ENCODE assay signal across 28 cellular contexts in genomic region chr6:11672669-11673068, GRCh38.
"Had no signal": no experiment of that assay in that cellular context is flagged by ENCODE, and none has a peak within 500 bp of the region (broad histone marks: within the 10 kb centered on the region; RNA-seq: fewer than 3 reads in every experiment).

No MANE protein-coding gene starts in this region.

- H3K36me3 ChIP-seq: lower lobe of right lung, neural progenitor cell, pancreas, prostate gland, suprapubic skin, thoracic aorta, tibial artery, upper lobe of right lung had no signal

- H3K27me3 ChIP-seq: neural progenitor cell, pancreas, suprapubic skin, tibial artery, upper lobe of right lung had no signal

- H3K36me3 Mint-ChIP-seq: naive B cell; natural killer cell; neural progenitor cell; stimulated activated effector memory CD8-positive, alpha-beta T cell treated with anti-CD3 and anti-CD28 coated beads, Interleukin-12 subunit alpha, Interleukin-12 subunit beta, amount 100 ng/mL, for 72 hours had no signal

- H3K9me3 Mint-ChIP-seq: natural killer cell; stimulated activated naive CD8-positive, alpha-beta T cell treated with anti-CD3 and anti-CD28 coated beads, Interleukin-15, Interleukin-2, amounts not matched to agents 100 ng/mL and 50 ng/mL, for 24 hours had no signal

- DNase-seq: hippocampal formation; kidney glomerular epithelial cell; left cardiac atrium; lower lobe of right lung; mammary epithelial cell; mesendoderm; naive B cell; natural killer cell; nephron progenitor cell; pancreas; posterior cingulate gyrus; retina; right cardiac atrium; stimulated activated CD4-positive, alpha-beta T cell treated with anti-CD3 and anti-CD28 coated beads, Interleukin-12 subunit alpha, Interleukin-12 subunit beta, amount 100 ng/mL, for 4 hours; stimulated activated CD4-positive, alpha-beta T cell treated with anti-CD3 and anti-CD28 coated beads, Interleukin-4, amount 100 ng/mL, for 24 hours; stimulated activated naive CD4-positive, alpha-beta T cell; tibial artery; upper lobe of right lung had no signal

- H3K27ac Mint-ChIP-seq: mesothelial cell of epicardium; natural killer cell; nephron progenitor cell; neural progenitor cell; stimulated activated effector memory CD8-positive, alpha-beta T cell treated with anti-CD3 and anti-CD28 coated beads, Interleukin-12 subunit alpha, Interleukin-12 subunit beta, amount 100 ng/mL, for 72 hours; stimulated activated naive CD8-positive, alpha-beta T cell treated with anti-CD3 and anti-CD28 coated beads, Interleukin-15, Interleukin-2, amounts not matched to agents 100 ng/mL and 50 ng/mL, for 24 hours had no signal

- H3K4me1 ChIP-seq: lower lobe of right lung, neural progenitor cell, pancreas, prostate gland, suprapubic skin, tibial artery, upper lobe of right lung had no signal

- H3K4me2 ChIP-seq: neural progenitor cell had no signal

- H3K4me3 ChIP-seq: lower lobe of right lung, neural progenitor cell, pancreas, prostate gland, skin epidermis, suprapubic skin, thoracic aorta, tibial artery, upper lobe of right lung had no signal

- ATAC-seq: left cardiac atrium; left lobe of liver; lower lobe of right lung; natural killer cell; pancreas; right cardiac atrium; sciatic nerve; stimulated activated effector memory CD8-positive, alpha-beta T cell treated with anti-CD3 and anti-CD28 coated beads, Interleukin-12 subunit alpha, Interleukin-12 subunit beta, amount 100 ng/mL, for 72 hours; upper lobe of right lung had no signal

- H3K9ac ChIP-seq: neural progenitor cell had no signal

- H3K27ac ChIP-seq: lower lobe of right lung, neural progenitor cell, pancreas, prostate gland, skin epidermis, suprapubic skin, thoracic aorta, tibial artery, upper lobe of right lung had no signal

- H3K4me1 Mint-ChIP-seq: mesothelial cell of epicardium; naive B cell; natural killer cell; nephron progenitor cell; neural progenitor cell; stimulated activated effector memory CD8-positive, alpha-beta T cell treated with anti-CD3 and anti-CD28 coated beads, Interleukin-12 subunit alpha, Interleukin-12 subunit beta, amount 100 ng/mL, for 72 hours had no signal

- H3K4me3 Mint-ChIP-seq: mesothelial cell of epicardium; naive B cell; natural killer cell; nephron progenitor cell; neural progenitor cell; stimulated activated effector memory CD8-positive, alpha-beta T cell treated with anti-CD3 and anti-CD28 coated beads, Interleukin-12 subunit alpha, Interleukin-12 subunit beta, amount 100 ng/mL, for 72 hours; stimulated activated naive CD8-positive, alpha-beta T cell treated with anti-CD3 and anti-CD28 coated beads, Interleukin-15, Interleukin-2, amounts not matched to agents 100 ng/mL and 50 ng/mL, for 24 hours had no signal

- H2AFZ ChIP-seq: neural progenitor cell had no signal

- H3K9me3 ChIP-seq: lower lobe of right lung, pancreas, prostate gland, suprapubic skin, thoracic aorta, tibial artery, upper lobe of right lung had no signal
